In the genomic region with DNA sequence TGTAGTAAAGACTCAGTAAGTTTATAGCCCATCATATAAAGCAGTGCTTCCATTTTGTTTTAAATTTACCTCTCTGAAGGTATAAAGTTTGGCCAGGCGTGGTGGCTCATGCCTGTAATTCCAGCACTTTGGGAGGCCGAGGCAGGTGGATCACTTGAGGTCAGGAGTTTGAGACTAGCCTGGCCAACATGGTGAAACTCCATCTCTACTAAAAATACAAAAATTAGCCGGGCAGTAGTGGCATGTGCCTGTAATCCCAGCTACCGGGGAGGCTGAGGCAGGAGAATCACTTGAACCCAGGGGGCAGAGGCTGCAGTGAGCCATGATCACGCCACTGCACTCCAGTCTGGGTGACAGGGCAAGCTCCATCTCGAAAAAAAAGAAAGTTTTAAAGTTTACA, we compare ENCODE assay signal across 7 cellular contexts.
A peak's percentile ranks its signal among the peaks of the same experiment; 100 is the strongest.
DNase-seq lines count a peak whose midpoint lies in the region; ATAC-seq and TF ChIP-seq lines count a peak whose summit lies in the region.
"Not testable (repeated sequence)": the region's sequence is repeated elsewhere in the genome, so short reads cannot be mapped to it uniquely, and the experiment has no call there.

No MANE protein-coding gene starts in this region.

- DNase-seq in HFFc6; T-helper 2 cell treated with Interferon-gamma antibody and Interleukin-4, amounts not matched to agents 5 μg/mL and 100 μg/mL, for 36 hours (ENCODE audit: low spot score); activated T-helper 2 cell treated with anti-CD3 and anti-CD28 coated beads, Interferon-gamma antibody, Interleukin-2, Interleukin-4, amounts not matched to agents 10 μg/mL and 5 μg/mL and 100 μg/mL, durations not matched to agents 14 hours and 24 hours and 36 hours (ENCODE audit: low spot score); chondrocyte (ENCODE audit: low spot score); right lobe of liver: not testable (repeated sequence)

- H3K27me3 ChIP-seq in right lobe of liver; parathyroid adenoma (ENCODE audit: control insufficient read depth, insufficient read depth, low read length); subcutaneous abdominal adipose tissue (ENCODE audit: control insufficient read depth in 5 of 5, insufficient read depth in 4 of 5, low read length in 5 of 5): not testable (repeated sequence)

- not testable (repeated sequence) for H3K4me3 ChIP-seq in right lobe of liver; parathyroid adenoma (ENCODE audit: low read depth, low read length); subcutaneous abdominal adipose tissue (ENCODE audit: low read depth in 1 of 5, low read length in 5 of 5)

- H3K27ac ChIP-seq in right lobe of liver, result peak overlapping the region; percentile 17 to 56 (median 48)
- peak overlapping the region; percentile 10 for H3K27ac ChIP-seq in parathyroid adenoma
- peak overlapping the region; percentile 59 for H3K27ac ChIP-seq in subcutaneous abdominal adipose tissue (ENCODE audit: low read depth, low read length)

- H3K9ac ChIP-seq in parathyroid adenoma, result not testable (repeated sequence)
- peak overlapping the region in 1 of 5 donors; percentile 51 for H3K9ac ChIP-seq in subcutaneous abdominal adipose tissue (ENCODE audit: low read length in 5 of 5)

- not testable (repeated sequence) for H3K9me3 Mint-ChIP-seq in HFFc6; T-helper 2 cell treated with Interferon-gamma antibody and Interleukin-4, amounts not matched to agents 5 μg/mL and 100 μg/mL, for 36 hours; activated T-helper 2 cell treated with anti-CD3 and anti-CD28 coated beads, Interferon-gamma antibody, Interleukin-2, Interleukin-4, amounts not matched to agents 10 μg/mL and 5 μg/mL and 100 μg/mL, durations not matched to agents 14 hours and 24 hours and 36 hours; chondrocyte (ENCODE audit: low read depth)

- not testable (repeated sequence) for H3K4me2 ChIP-seq in parathyroid adenoma (ENCODE audit: low read length)

- H2AFZ ChIP-seq in parathyroid adenoma, result not testable (repeated sequence)

- 0 out of 2 replicates have a peak overlapping the region, but pooled peaks have one; percentile 9 for H3K27ac Mint-ChIP-seq in HFFc6
- H3K27ac Mint-ChIP-seq in T-helper 2 cell treated with Interferon-gamma antibody and Interleukin-4, amounts not matched to agents 5 μg/mL and 100 μg/mL, for 36 hours, result peak overlapping the region; percentile 75
- peak overlapping the region; percentile 92 for H3K27ac Mint-ChIP-seq in activated T-helper 2 cell treated with anti-CD3 and anti-CD28 coated beads, Interferon-gamma antibody, Interleukin-2, Interleukin-4, amounts not matched to agents 10 μg/mL and 5 μg/mL and 100 μg/mL, durations not matched to agents 14 hours and 24 hours and 36 hours
- peak overlapping the region; percentile 14 for H3K27ac Mint-ChIP-seq in chondrocyte (ENCODE audit: unreplicated experiment)

- H3K4me1 Mint-ChIP-seq in HFFc6 (ENCODE audit: low read depth), result peaks cover 28% of the 10 kb centered on the region
- peaks cover 39% of the 10 kb centered on the region for H3K4me1 Mint-ChIP-seq in T-helper 2 cell treated with Interferon-gamma antibody and Interleukin-4, amounts not matched to agents 5 μg/mL and 100 μg/mL, for 36 hours (ENCODE audit: low read depth)
- peaks cover 41% of the 10 kb centered on the region for H3K4me1 Mint-ChIP-seq in activated T-helper 2 cell treated with anti-CD3 and anti-CD28 coated beads, Interferon-gamma antibody, Interleukin-2, Interleukin-4, amounts not matched to agents 10 μg/mL and 5 μg/mL and 100 μg/mL, durations not matched to agents 14 hours and 24 hours and 36 hours (ENCODE audit: low read depth)
- H3K4me1 Mint-ChIP-seq in chondrocyte (ENCODE audit: low read depth), result peaks cover 56% of the 10 kb centered on the region

- H3K36me3 Mint-ChIP-seq in HFFc6 (ENCODE audit: low read depth); chondrocyte (ENCODE audit: low read depth): not testable (repeated sequence)
- H3K36me3 Mint-ChIP-seq in T-helper 2 cell treated with Interferon-gamma antibody and Interleukin-4, amounts not matched to agents 5 μg/mL and 100 μg/mL, for 36 hours (ENCODE audit: low read depth), result peaks cover 29% of the 10 kb centered on the region
- peaks cover 47% of the 10 kb centered on the region for H3K36me3 Mint-ChIP-seq in activated T-helper 2 cell treated with anti-CD3 and anti-CD28 coated beads, Interferon-gamma antibody, Interleukin-2, Interleukin-4, amounts not matched to agents 10 μg/mL and 5 μg/mL and 100 μg/mL, durations not matched to agents 14 hours and 24 hours and 36 hours (ENCODE audit: low read depth)

- TF ChIP-seq POLR2A in right lobe of liver (IDR thresholded peaks at IDR 0.05), result not testable (repeated sequence)

- not testable (repeated sequence) for H3K36me3 ChIP-seq in right lobe of liver; parathyroid adenoma (ENCODE audit: control insufficient read depth, insufficient read depth, low read length); subcutaneous abdominal adipose tissue (ENCODE audit: control insufficient read depth in 5 of 5, insufficient read depth in 5 of 5, low read length in 5 of 5)

- H3K4me1 ChIP-seq in right lobe of liver, result peaks cover 0 to 19% (median 11%) of the 10 kb centered on the region in 4 donors
- H3K4me1 ChIP-seq in parathyroid adenoma, result not testable (repeated sequence)
- H3K4me1 ChIP-seq in subcutaneous abdominal adipose tissue (ENCODE audit: control insufficient read depth in 5 of 5, insufficient read depth in 5 of 5, low read length in 5 of 5), result peaks cover 2 to 28% (median 20%) of the 10 kb centered on the region in 5 donors

- intact Hi-C loops in activated T-helper 2 cell treated with anti-CD3 and anti-CD28 coated beads, Interferon-gamma antibody, Interleukin-2, Interleukin-4, amounts not matched to agents 10 μg/mL and 5 μg/mL and 100 μg/mL, durations not matched to agents 14 hours and 24 hours and 36 hours (cut with micrococcal nuclease); right lobe of liver (cut with DNase I): not testable (repeated sequence)

- H3K9me3 ChIP-seq in right lobe of liver; parathyroid adenoma (ENCODE audit: control insufficient read depth, low read length); subcutaneous abdominal adipose tissue (ENCODE audit: control insufficient read depth in 5 of 5, low read length in 5 of 5): not testable (repeated sequence)

- H3K27me3 Mint-ChIP-seq in HFFc6 (ENCODE audit: insufficient read depth); T-helper 2 cell treated with Interferon-gamma antibody and Interleukin-4, amounts not matched to agents 5 μg/mL and 100 μg/mL, for 36 hours (ENCODE audit: low read depth); activated T-helper 2 cell treated with anti-CD3 and anti-CD28 coated beads, Interferon-gamma antibody, Interleukin-2, Interleukin-4, amounts not matched to agents 10 μg/mL and 5 μg/mL and 100 μg/mL, durations not matched to agents 14 hours and 24 hours and 36 hours (ENCODE audit: low read depth); chondrocyte (ENCODE audit: low read depth): not testable (repeated sequence)

- H3K79me2 ChIP-seq in parathyroid adenoma, result not testable (repeated sequence)

- TF ChIP-seq CTCF in HFFc6 (IDR thresholded peaks at IDR 0.05); chondrocyte (IDR thresholded peaks at IDR 0.05); right lobe of liver (IDR thresholded peaks at IDR 0.05); parathyroid adenoma (IDR thresholded peaks at IDR 0.05): not testable (repeated sequence)

- ATAC-seq in right lobe of liver, result not testable (repeated sequence)

- H3K4me3 Mint-ChIP-seq in HFFc6; T-helper 2 cell treated with Interferon-gamma antibody and Interleukin-4, amounts not matched to agents 5 μg/mL and 100 μg/mL, for 36 hours; activated T-helper 2 cell treated with anti-CD3 and anti-CD28 coated beads, Interferon-gamma antibody, Interleukin-2, Interleukin-4, amounts not matched to agents 10 μg/mL and 5 μg/mL and 100 μg/mL, durations not matched to agents 14 hours and 24 hours and 36 hours (ENCODE audit: low read depth); chondrocyte (ENCODE audit: unreplicated experiment): not testable (repeated sequence)

- 87% methylated on average over 5 of the region's 6 CpGs for WGBS in right lobe of liver (ENCODE audit: insufficient coverage, low coverage, low lambda C conversion rate, missing lambda C conversion rate)

Comparison
In these comparisons a context has a peak if more than half of its experiments do, and no peak if none do; other contexts are left out.
1. H3K27ac Mint-ChIP-seq: peak in every context shown above with its lines; median percentile 92 in activated T-helper 2 cell treated with anti-CD3 and anti-CD28 coated beads, Interferon-gamma antibody, Interleukin-2, Interleukin-4, amounts not matched to agents 10 μg/mL and 5 μg/mL and 100 μg/mL, durations not matched to agents 14 hours and 24 hours and 36 hours; 75 in T-helper 2 cell treated with Interferon-gamma antibody and Interleukin-4, amounts not matched to agents 5 μg/mL and 100 μg/mL, for 36 hours; 14 in chondrocyte; 9 in HFFc6.